Comparison of ENCODE assay signal across 8 cellular contexts in the genomic region with DNA sequence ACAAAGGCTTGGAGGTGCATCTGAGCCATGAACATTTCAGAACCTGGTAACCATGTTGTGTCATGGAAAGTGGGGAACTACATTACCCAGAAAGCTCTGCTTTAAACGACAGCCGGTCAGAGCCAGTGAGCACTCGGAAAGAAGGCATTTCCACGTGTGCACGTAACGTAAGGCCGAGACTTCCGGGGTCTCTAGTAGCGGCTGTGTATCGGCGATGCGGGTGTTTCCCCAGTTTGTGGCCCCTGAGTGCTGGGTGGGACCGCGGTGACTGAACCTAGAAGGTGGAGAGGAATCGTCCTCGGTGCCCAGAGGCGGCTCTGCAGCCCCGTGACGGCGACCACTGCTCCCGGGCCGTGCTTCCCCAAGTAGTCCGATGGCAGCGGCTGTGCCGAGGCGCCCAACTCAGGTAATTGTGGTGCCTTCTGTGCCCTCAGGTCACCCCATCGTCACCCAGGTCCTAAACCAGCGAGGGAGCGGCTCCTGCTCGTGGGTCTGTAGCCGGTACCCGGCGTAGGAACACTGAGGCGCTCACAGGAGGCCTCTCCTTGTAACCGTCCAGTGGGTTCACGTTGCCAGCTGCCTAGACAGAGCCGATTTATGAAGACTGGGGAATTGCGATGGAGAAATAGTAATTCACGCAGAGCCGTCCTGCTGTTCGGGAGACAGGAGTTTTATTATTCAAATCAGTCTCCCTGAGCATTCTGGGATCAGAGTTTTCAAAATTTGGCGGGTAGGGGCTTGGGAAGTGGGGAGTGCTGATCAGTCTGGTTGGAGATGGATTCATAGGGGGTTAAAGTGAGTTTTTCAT. TPM values are rescaled to one million over a fixed set of nuclear protein-coding genes. Genes with fewer than 3 reads are reported as not detected.
DNase-seq lines count a peak whose midpoint lies in the region; ATAC-seq lines count a peak whose summit lies in the region.
"Not testable (repeated sequence)": the region's sequence is repeated elsewhere in the genome, so short reads cannot be mapped to it uniquely, and the experiment has no call there.

A gene (plus strand): TSS at position 194 of the 808 bp plus-strand sequence. CDS start 180 bp downstream, at position 374.

- not testable (repeated sequence) for H3K9me3 Mint-ChIP-seq in CD8-positive, alpha-beta memory T cell

- peak; percentile 74 to 91 (median 84) for DNase-seq in CD8-positive, alpha-beta memory T cell
- DNase-seq in HS-27A (ENCODE audit: low read depth): peak; percentile 65
- DNase-seq in NOMO-1 treated with DMSO at 0.1 percent for 48 hours (lab: John Stamatoyannopoulos, UW; ENCODE audit: unreplicated experiment): peak; percentile 83
- DNase-seq in activated CD8-positive, alpha-beta memory T cell treated with anti-CD3 and anti-CD28 coated beads for 48 hours (ENCODE audit: low read depth in 2 of 3, low spot score in 2 of 3): peak; percentile 30 to 58 (median 49)
- not testable (repeated sequence) for DNase-seq in mesenteric fat pad (ENCODE audit: low spot score)
- peak; percentile 68 for DNase-seq in stimulated activated CD8-positive, alpha-beta memory T cell treated with anti-CD3 and anti-CD28 coated beads, Interleukin-12 subunit alpha, Interleukin-12 subunit beta, amount 100 ng/mL, for 4 hours (ENCODE audit: low read depth)

- POLR2A ChIA-PET in CD8-positive, alpha-beta memory T cell (lab: Charles Lee): interaction anchor here (0.8 to 1.1 kb wide), 5 partner anchors 31 to 460 kb away, joined by 3 to 8 read pairs (median 3); a partner anchor contains a TSS

- peak within 1 kb of the TSS; percentile 93 to 98 (median 96) for H3K27ac Mint-ChIP-seq in CD8-positive, alpha-beta memory T cell

- CTCF ChIA-PET in CD8-positive, alpha-beta memory T cell (lab: Charles Lee): not testable (repeated sequence)

- not testable (repeated sequence) for H3K36me3 ChIP-seq in CD8-positive, alpha-beta memory T cell (ENCODE audit: insufficient read depth, low read length)

- not testable (repeated sequence) for H3K27me3 ChIP-seq in CD8-positive, alpha-beta memory T cell (ENCODE audit: insufficient read depth, low read length, poor library complexity, severe bottlenecking)

- not testable (repeated sequence) for H3K27me3 Mint-ChIP-seq in CD8-positive, alpha-beta memory T cell

- peaks cover 16 to 43% (median 18%) of the 10 kb centered on the region in 3 donors for H3K36me3 Mint-ChIP-seq in CD8-positive, alpha-beta memory T cell

- peak; percentile 86 for ATAC-seq in GM19467 (IDR thresholded peaks at IDR 0.05; ENCODE audit: unreplicated experiment)

- H3K4me1 ChIP-seq in CD8-positive, alpha-beta memory T cell (ENCODE audit: insufficient read depth, low read length): peaks cover 16% of the 10 kb centered on the region

- H3K4me1 Mint-ChIP-seq in CD8-positive, alpha-beta memory T cell: peaks cover 27 to 39% (median 38%) of the 10 kb centered on the region in 3 donors

- peak within 1 kb of the TSS; percentile 87 for H3K4me3 ChIP-seq in CD8-positive, alpha-beta memory T cell (ENCODE audit: low read length)

- not testable (repeated sequence) for H3K9me3 ChIP-seq in CD8-positive, alpha-beta memory T cell (ENCODE audit: low read length)

- in situ Hi-C loops in endometrial microvascular endothelial cells (cut with HindIII; ENCODE audit: inconsistent ontology term, low pct_unique_long_range_greater_than_20kb, low sequenced_read_pairs): not testable (repeated sequence)

- peak within 1 kb of the TSS; percentile 90 for H3K27ac ChIP-seq in CD8-positive, alpha-beta memory T cell (ENCODE audit: low read depth, low read length)

- H3K4me3 Mint-ChIP-seq in CD8-positive, alpha-beta memory T cell: peak within 1 kb of the TSS; percentile 91 to 99 (median 95)

RNA-seq across cellular contexts. Expression of the gene that starts here (rescaled TPM):
- 10 to 100 TPM; 24.2 to 27.2 TPM for total RNA-seq in CD8-positive, alpha-beta memory T cell
- polyA plus RNA-seq in CD8-positive, alpha-beta memory T cell: 4.8 TPM
- 35.4 TPM for total RNA-seq in endometrial microvascular endothelial cells (ENCODE audit: inconsistent ontology term)
- 25.7 TPM for total RNA-seq in mesenteric fat pad
